In the genomic region with DNA sequence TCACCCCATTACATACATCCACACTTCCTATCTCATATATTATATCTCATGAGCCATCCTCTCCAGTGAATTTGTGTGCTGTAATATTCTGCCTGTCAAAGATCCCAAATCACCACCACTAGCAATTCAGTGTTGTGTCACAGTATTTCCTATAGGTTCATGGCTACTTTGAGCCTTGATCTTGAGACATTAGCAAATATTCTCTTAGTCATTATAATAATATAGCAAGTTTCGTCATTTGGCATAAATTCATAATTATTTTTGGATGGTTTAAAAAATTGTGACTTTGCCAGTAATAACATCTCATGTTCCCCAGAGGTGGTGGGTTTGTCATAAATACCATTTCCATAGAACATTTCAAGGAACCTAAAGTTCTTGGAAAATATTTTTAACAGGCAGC, we compare ENCODE assay signal across 28 cellular contexts. TPM values are rescaled to one million over a fixed set of nuclear protein-coding genes. Genes with fewer than 3 reads are reported as not detected.
DNase-seq lines count a peak whose midpoint lies in the region; ATAC-seq and TF ChIP-seq lines count a peak whose summit lies in the region.
"Had no signal": no experiment of that assay in that cellular context is flagged by ENCODE, and none has a peak within 500 bp of the region (broad histone marks: within the 10 kb centered on the region; RNA-seq: fewer than 3 reads in every experiment).

No MANE protein-coding gene starts in this region.

- no peak overlapping the region for H2AFZ ChIP-seq in hepatocyte
- H2AFZ ChIP-seq: PC-9 had no signal

- DNase-seq in MCF 10A (ENCODE audit: unreplicated experiment): peak; percentile 85
- DNase-seq in breast epithelium (ENCODE audit: low spot score in 2 of 2): no peak
- DNase-seq in choroid plexus epithelial cell (ENCODE audit: low read depth): peak; percentile 82
- DNase-seq in hepatocyte (ENCODE audit: low spot score): no peak
- no peak for DNase-seq in tibial artery
- DNase-seq in omental fat pad (ENCODE audit: low spot score): no peak
- no peak for DNase-seq in activated naive CD8-positive, alpha-beta T cell treated with anti-CD3 and anti-CD28 coated beads for 36 hours
- DNase-seq: activated CD4-positive, alpha-beta T cell treated with anti-CD3 and anti-CD28 coated beads for 48 hours; activated naive CD8-positive, alpha-beta T cell treated with anti-CD3 and anti-CD28 coated beads, Interleukin-2, amount 10 ng/mL, durations not matched to agents 7 days and 5 days; CD8-positive, alpha-beta T cell; DMS153; GF-D8; NCI-H1105 treated with DMSO at 0.1 percent for 48 hours; NCI-H2029 treated with DMSO at 0.1 percent for 48 hours; NCI-H345; NCI-H82; PC-9; stimulated activated CD4-positive, alpha-beta T cell treated with anti-CD3 and anti-CD28 coated beads, Interleukin-4, amount 100 ng/mL, for 4 hours; stimulated activated naive CD8-positive, alpha-beta T cell treated with anti-CD3 and anti-CD28 coated beads, Interleukin-15, Interleukin-2, amounts not matched to agents 100 U/mL and 50 U/mL, for 24 hours; T-helper 17 cell had no signal

- peaks cover 11% of the 10 kb centered on the region for H4K20me1 ChIP-seq in hepatocyte (ENCODE audit: insufficient read depth, poor library complexity, severe bottlenecking)

- H3K9me3 Mint-ChIP-seq in MCF 10A (ENCODE audit: unreplicated experiment): no peaks in the 10 kb centered on the region
- H3K9me3 Mint-ChIP-seq in activated naive CD8-positive, alpha-beta T cell treated with anti-CD3 and anti-CD28 coated beads for 36 hours: no peaks in the 10 kb centered on the region
- H3K9me3 Mint-ChIP-seq: activated naive CD8-positive, alpha-beta T cell treated with anti-CD3 and anti-CD28 coated beads, Interleukin-2, amount 10 ng/mL, durations not matched to agents 7 days and 5 days; brain; CD8-positive, alpha-beta T cell; dendritic cell treated with granulocyte-macrophage colony-stimulating factor and Interleukin-4, amounts not matched to agents 40 ng/mL and 50 ng/mL, for 4 days; type B pancreatic cell had no signal

- H3K27ac ChIP-seq in breast epithelium (no peak overlapping the region), hepatocyte (peak overlapping the region; percentile 33), tibial artery (peak overlapping the region; percentile 96 to 97)
- H3K27ac ChIP-seq: 22Rv1, PC-9 had no signal

- H3K79me2 ChIP-seq in hepatocyte: peaks cover 99% of the 10 kb centered on the region

- no peaks in the 10 kb centered on the region for H3K9me3 ChIP-seq in breast epithelium
- no peaks in the 10 kb centered on the region for H3K9me3 ChIP-seq in hepatocyte (ENCODE audit: low read depth)
- no peaks in the 10 kb centered on the region for H3K9me3 ChIP-seq in tibial artery
- H3K9me3 ChIP-seq: HAP-1, SJSA1 had no signal

- H3K4me1 ChIP-seq in breast epithelium (peaks cover 0 to 3% of the 10 kb centered on the region in 2 donors), hepatocyte (ENCODE audit: insufficient read depth) (peaks cover 44% of the 10 kb centered on the region), tibial artery (peaks cover 0 to 100% (median 58%) of the 10 kb centered on the region in 4 donors)

- no peak overlapping the region for H3K4me3 Mint-ChIP-seq in MCF 10A (ENCODE audit: unreplicated experiment)
- no peak overlapping the region for H3K4me3 Mint-ChIP-seq in activated naive CD8-positive, alpha-beta T cell treated with anti-CD3 and anti-CD28 coated beads for 36 hours
- H3K4me3 Mint-ChIP-seq: brain; CD8-positive, alpha-beta T cell; dendritic cell treated with granulocyte-macrophage colony-stimulating factor and Interleukin-4, amounts not matched to agents 40 ng/mL and 50 ng/mL, for 4 days; T-helper 17 cell; type B pancreatic cell had no signal

- TF ChIP-seq CTCF in MCF 10A (IDR thresholded peaks at IDR 0.05; ENCODE audit: unreplicated experiment) (no peak), breast epithelium (IDR thresholded peaks at IDR 0.05) (no peak), choroid plexus epithelial cell (conservative IDR thresholded peaks at IDR 0.05; ENCODE audit: low read depth, low read length) (no peak), hepatocyte (IDR thresholded peaks at IDR 0.05; ENCODE audit: poor library complexity) (no peak), tibial artery (IDR thresholded peaks at IDR 0.05) (no peak), omental fat pad (IDR thresholded peaks at IDR 0.05) (no peak)

- 94% methylated on average over 1 of the region's 1 CpG for WGBS in hepatocyte (ENCODE audit: low lambda C conversion rate, missing lambda C conversion rate)

- POLR2A ChIA-PET in MCF 10A (lab: Yijun Ruan, JAX): interaction anchor here (0.5 to 1.2 kb wide), 4 partner anchors 10 to 22 kb away, joined by 3 to 5 read pairs (median 4); no protein-coding TSS in a partner anchor

- no peak for TF ChIP-seq POLR2A in breast epithelium (IDR thresholded peaks at IDR 0.05)

- H3K36me3 ChIP-seq in breast epithelium (no peaks in the 10 kb centered on the region), hepatocyte (replicated peaks; ENCODE audit: insufficient read depth, low read depth) (no peaks in the 10 kb centered on the region), tibial artery (peaks cover 14 to 29% (median 22%) of the 10 kb centered on the region in 3 donors)
- H3K36me3 ChIP-seq: HAP-1 had no signal

- H3K4me2 ChIP-seq in hepatocyte: no peak overlapping the region
- H3K4me2 ChIP-seq: PC-9 had no signal

- CTCF ChIA-PET in MCF 10A (lab: Yijun Ruan, JAX): interaction anchor here (0.6 kb wide), 1 partner anchor 10 kb away, joined by 4 read pairs; no protein-coding TSS in a partner anchor

- H3K27me3 Mint-ChIP-seq in MCF 10A (ENCODE audit: insufficient read depth, unreplicated experiment): no peaks in the 10 kb centered on the region
- H3K27me3 Mint-ChIP-seq in activated naive CD8-positive, alpha-beta T cell treated with anti-CD3 and anti-CD28 coated beads for 36 hours: no peaks in the 10 kb centered on the region
- H3K27me3 Mint-ChIP-seq: activated naive CD8-positive, alpha-beta T cell treated with anti-CD3 and anti-CD28 coated beads, Interleukin-2, amount 10 ng/mL, durations not matched to agents 7 days and 5 days; dendritic cell treated with granulocyte-macrophage colony-stimulating factor and Interleukin-4, amounts not matched to agents 40 ng/mL and 50 ng/mL, for 4 days; T-helper 17 cell; type B pancreatic cell had no signal

- H3K27me3 ChIP-seq in breast epithelium (no peaks in the 10 kb centered on the region), hepatocyte (no peaks in the 10 kb centered on the region), tibial artery (no peaks in the 10 kb centered on the region)
- H3K27me3 ChIP-seq: SJSA1 had no signal

- H3K9me2 ChIP-seq in hepatocyte (replicated peaks; ENCODE audit: insufficient read depth): no peaks in the 10 kb centered on the region

- intact Hi-C loops in MCF 10A (cut with micrococcal nuclease) (no loop called here), breast epithelium (cut with DNase I; ENCODE audit: low total_unique reads) (no loop called here), tibial artery (cut with DNase I; ENCODE audit: low total_unique reads) (no loop called here)

- peaks cover 18% of the 10 kb centered on the region for H3K36me3 Mint-ChIP-seq in MCF 10A (ENCODE audit: insufficient read depth, unreplicated experiment)
- peaks cover 25% of the 10 kb centered on the region for H3K36me3 Mint-ChIP-seq in activated naive CD8-positive, alpha-beta T cell treated with anti-CD3 and anti-CD28 coated beads for 36 hours

- no peak for ATAC-seq in SK-N-SH treated with all-trans-retinoic acid at 6 μM for 48 hours
- ATAC-seq in omental fat pad (ENCODE audit: low FRiP score): no peak
- ATAC-seq: CD8-positive, alpha-beta T cell; T-helper 17 cell had no signal

- no peak overlapping the region for H3K4me3 ChIP-seq in breast epithelium
- H3K4me3 ChIP-seq in choroid plexus epithelial cell (ENCODE audit: low read depth, low read length): no peak overlapping the region
- no peak overlapping the region for H3K4me3 ChIP-seq in hepatocyte
- H3K4me3 ChIP-seq in tibial artery: no peak overlapping the region
- H3K4me3 ChIP-seq: HAP-1, lung, PC-9, SJSA1 had no signal

- H3K4me1 Mint-ChIP-seq in MCF 10A (ENCODE audit: insufficient read depth, unreplicated experiment): peaks cover 41% of the 10 kb centered on the region
- H3K4me1 Mint-ChIP-seq in activated naive CD8-positive, alpha-beta T cell treated with anti-CD3 and anti-CD28 coated beads for 36 hours: peaks cover 36% of the 10 kb centered on the region

- H3K27ac Mint-ChIP-seq in MCF 10A (ENCODE audit: low read depth, unreplicated experiment): peak overlapping the region; percentile 90
- H3K27ac Mint-ChIP-seq in activated naive CD8-positive, alpha-beta T cell treated with anti-CD3 and anti-CD28 coated beads for 36 hours: no peak overlapping the region
- H3K27ac Mint-ChIP-seq: brain; CD8-positive, alpha-beta T cell; dendritic cell treated with granulocyte-macrophage colony-stimulating factor and Interleukin-4, amounts not matched to agents 40 ng/mL and 50 ng/mL, for 4 days had no signal

- no TSS peak for BruUV-seq in MCF 10A (replicated peaks; lab: Mats Ljungman, UMichigan)

TF ChIP-seq in SK-N-SH treated with all-trans-retinoic acid at 6 μM for 48 hours, 23 proteins besides CTCF, POLR2A, EP300 and RAD21 (continues in another document):
- TF ChIP-seq ESRRG (CRISPR knock-in tag; IDR thresholded peaks at IDR 0.05): no peak
- no peak for TF ChIP-seq GLIS3 (CRISPR knock-in tag; IDR thresholded peaks at IDR 0.05)
- TF ChIP-seq ZFP30 (CRISPR knock-in tag; IDR thresholded peaks at IDR 0.05): no peak
- TF ChIP-seq ISL1 (CRISPR knock-in tag; IDR thresholded peaks at IDR 0.05): no peak
- no peak for TF ChIP-seq ZFP3 (CRISPR knock-in tag; IDR thresholded peaks at IDR 0.05)
- TF ChIP-seq PATZ1 (CRISPR knock-in tag; IDR thresholded peaks at IDR 0.05; ENCODE audit: borderline replicate concordance): no peak
- no peak for TF ChIP-seq RARB (CRISPR knock-in tag; IDR thresholded peaks at IDR 0.05)

RNA-seq across cellular contexts. Expression of gene CMSS1, which starts 47.7 kb away (rescaled TPM):
- total RNA-seq in MCF 10A (2022) (79.7 and 117 TPM in 2 replicates), breast epithelium (10 to 100 TPM; 15.5 to 35.4 (median 16.1) TPM), hepatocyte (6.9 and 11.8 TPM in 2 replicates), omental fat pad (10 to 100 TPM; 16.9 to 29.3 (median 21.1) TPM)
- polyA plus RNA-seq in hepatocyte: 17.0 and 19.2 TPM in 2 replicates
- total RNA-seq in activated naive CD8-positive, alpha-beta T cell treated with anti-CD3 and anti-CD28 coated beads for 36 hours: 100 to 1,000 TPM; 121 to 122 TPM

Comparison
In these comparisons a context has a peak if more than half of its experiments do, and no peak if none do; other contexts are left out.
1. DNase-seq: peak in MCF 10A (single experiment) and choroid plexus epithelial cell (single experiment); none in breast epithelium (0 of 2), hepatocyte (single experiment), tibial artery (0 of 2), omental fat pad (single experiment) and activated naive CD8-positive, alpha-beta T cell treated with anti-CD3 and anti-CD28 coated beads for 36 hours (single experiment).
2. H3K27ac ChIP-seq: peak in hepatocyte (single experiment) and tibial artery (2 of 2); none in breast epithelium (0 of 2).